Comparison of ENCODE assay signal across 14 cellular contexts in the genomic region with DNA sequence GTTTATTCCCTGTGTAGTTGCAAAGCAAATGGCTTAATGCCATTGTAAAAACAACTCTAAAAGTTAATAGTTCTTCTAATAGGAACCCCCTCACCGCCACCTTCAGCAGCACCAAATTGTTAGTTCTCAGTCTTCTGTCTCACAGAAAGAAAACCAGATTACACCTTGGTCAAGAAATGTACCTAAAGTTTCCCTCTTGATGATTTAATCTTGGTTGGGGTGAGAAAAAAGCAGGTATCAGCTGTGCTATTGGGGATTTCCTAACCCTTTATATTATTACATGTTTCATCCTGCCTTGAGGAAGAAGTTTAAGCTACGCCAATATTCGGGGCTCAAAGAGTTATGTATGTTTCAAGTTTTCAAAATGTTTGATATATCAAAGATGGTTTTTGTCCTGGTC.
"Had no signal": no experiment of that assay in that cellular context is flagged by ENCODE, and none has a peak within 500 bp of the region (broad histone marks: within the 10 kb centered on the region; RNA-seq: fewer than 3 reads in every experiment).

No MANE protein-coding gene starts in this region.

- ATAC-seq: left cardiac atrium, lower lobe of right lung had no signal

- H3K27ac Mint-ChIP-seq: activated CD4-positive, alpha-beta T cell treated with anti-CD3 and anti-CD28 coated beads, Interleukin-2, amount 10 ng/mL, durations not matched to agents 24 days and 14 days; activated naive CD8-positive, alpha-beta T cell treated with anti-CD3 and anti-CD28 coated beads, Interleukin-2, amount 10 ng/mL, durations not matched to agents 7 days and 5 days; naive B cell had no signal

- H3K27me3 ChIP-seq: tibial nerve had no signal

- H3K4me3 Mint-ChIP-seq: activated CD4-positive, alpha-beta T cell treated with anti-CD3 and anti-CD28 coated beads, Interleukin-2, amount 10 ng/mL, durations not matched to agents 24 days and 14 days; activated naive CD8-positive, alpha-beta T cell treated with anti-CD3 and anti-CD28 coated beads, Interleukin-2, amount 10 ng/mL, durations not matched to agents 7 days and 5 days; naive B cell had no signal

- H3K36me3 Mint-ChIP-seq: activated naive CD8-positive, alpha-beta T cell treated with anti-CD3 and anti-CD28 coated beads, Interleukin-2, amount 10 ng/mL, durations not matched to agents 7 days and 5 days; naive B cell had no signal

- H3K4me1 ChIP-seq: lower lobe of right lung, tibial nerve had no signal

- H3K36me3 ChIP-seq: lower lobe of right lung, neutrophil, tibial nerve, WERI-Rb-1 had no signal

- H3K4me1 Mint-ChIP-seq: activated CD4-positive, alpha-beta T cell treated with anti-CD3 and anti-CD28 coated beads, Interleukin-2, amount 10 ng/mL, durations not matched to agents 24 days and 14 days; activated naive CD8-positive, alpha-beta T cell treated with anti-CD3 and anti-CD28 coated beads, Interleukin-2, amount 10 ng/mL, durations not matched to agents 7 days and 5 days; naive B cell had no signal

- H3K27ac ChIP-seq: coronary artery, lower lobe of right lung, neutrophil, skin epidermis, tibial nerve, WERI-Rb-1 had no signal

- H3K4me3 ChIP-seq: coronary artery, lower lobe of right lung, skin epidermis, tibial nerve had no signal

- H3K9me3 Mint-ChIP-seq: activated naive CD8-positive, alpha-beta T cell treated with anti-CD3 and anti-CD28 coated beads, Interleukin-2, amount 10 ng/mL, durations not matched to agents 7 days and 5 days; naive B cell had no signal

- H3K9me3 ChIP-seq: lower lobe of right lung, neutrophil, tibial nerve had no signal

- DNase-seq: activated CD4-positive, alpha-beta T cell treated with anti-CD3 and anti-CD28 coated beads, Interleukin-2, amount 10 ng/mL, durations not matched to agents 24 days and 14 days; activated gamma-delta T cell treated with Interleukin-2 at 50 U/mL for 16 hours; activated naive CD8-positive, alpha-beta T cell treated with anti-CD3 and anti-CD28 coated beads, Interleukin-2, amount 10 ng/mL, durations not matched to agents 7 days and 5 days; activated T-cell treated with anti-CD3 and anti-CD28 coated beads, Interleukin-2, amount 50 U/mL, for 1 hour; aorta; effector CD8-positive, alpha-beta T cell; left cardiac atrium; lower lobe of right lung; naive B cell had no signal
